8 cellular contexts compared by ENCODE assay signal in genomic region chr5:127492854-127493738, GRCh38. TPM values are rescaled to one million over a fixed set of nuclear protein-coding genes. Genes with fewer than 3 reads are reported as not detected.
A peak's percentile ranks its signal among the peaks of the same experiment; 100 is the strongest.
DNase-seq lines count a peak whose midpoint lies in the region; ATAC-seq and TF ChIP-seq lines count a peak whose summit lies in the region.

No MANE protein-coding gene starts in this region.

- H3K4me1 Mint-ChIP-seq in activated CD4-positive, alpha-beta T cell treated with anti-CD3 and anti-CD28 coated beads for 36 hours: no peaks in the 10 kb centered on the region
- H3K4me1 Mint-ChIP-seq in activated CD4-positive, alpha-beta T cell treated with anti-CD3 and anti-CD28 coated beads, Interleukin-2, amount 10 ng/mL, durations not matched to agents 24 days and 14 days: no peaks in the 10 kb centered on the region

- no peak overlapping the region for H2AFZ ChIP-seq in OCI-LY7 (ENCODE audit: low read length)

- no peaks in the 10 kb centered on the region for H3K36me3 Mint-ChIP-seq in activated CD4-positive, alpha-beta T cell treated with anti-CD3 and anti-CD28 coated beads for 36 hours (ENCODE audit: low read depth)
- no peaks in the 10 kb centered on the region for H3K36me3 Mint-ChIP-seq in activated CD4-positive, alpha-beta T cell treated with anti-CD3 and anti-CD28 coated beads, Interleukin-2, amount 10 ng/mL, durations not matched to agents 24 days and 14 days (ENCODE audit: low read depth)

- H3K27me3 Mint-ChIP-seq in activated CD4-positive, alpha-beta T cell treated with anti-CD3 and anti-CD28 coated beads for 36 hours: peaks cover 12% of the 10 kb centered on the region
- peaks cover 48% of the 10 kb centered on the region for H3K27me3 Mint-ChIP-seq in activated CD4-positive, alpha-beta T cell treated with anti-CD3 and anti-CD28 coated beads, Interleukin-2, amount 10 ng/mL, durations not matched to agents 24 days and 14 days

- H3K4me3 ChIP-seq in OCI-LY7 (ENCODE audit: low read depth, low read length, poor library complexity, severe bottlenecking) (no peak overlapping the region), coronary artery (no peak overlapping the region)

- H3K4me2 ChIP-seq in OCI-LY7 (ENCODE audit: low read length): no peak overlapping the region

- no peaks in the 10 kb centered on the region for H4K20me1 ChIP-seq in OCI-LY7 (ENCODE audit: insufficient read depth, low read length)

- no peaks in the 10 kb centered on the region for H3K79me2 ChIP-seq in OCI-LY7 (ENCODE audit: insufficient read depth, low read depth, low read length)

- no peak for DNase-seq in activated CD4-positive, alpha-beta T cell treated with anti-CD3 and anti-CD28 coated beads for 36 hours
- no peak for DNase-seq in activated CD4-positive, alpha-beta T cell treated with anti-CD3 and anti-CD28 coated beads, Interleukin-2, amount 10 ng/mL, durations not matched to agents 24 days and 14 days
- DNase-seq in HT-29 (ENCODE audit: low spot score): peak; percentile 83
- peak; percentile 53 for DNase-seq in OCI-LY7 (ENCODE audit: low spot score)
- DNase-seq in coronary artery (ENCODE audit: low spot score): no peak
- peak; percentile 70 for DNase-seq in myocyte (ENCODE audit: low read depth)
- DNase-seq in UCSD-AML1 (lab: John Stamatoyannopoulos, UW; ENCODE audit: unreplicated experiment): no peak

- no peaks in the 10 kb centered on the region for H3K9me3 Mint-ChIP-seq in activated CD4-positive, alpha-beta T cell treated with anti-CD3 and anti-CD28 coated beads for 36 hours (ENCODE audit: low read depth)
- no peaks in the 10 kb centered on the region for H3K9me3 Mint-ChIP-seq in activated CD4-positive, alpha-beta T cell treated with anti-CD3 and anti-CD28 coated beads, Interleukin-2, amount 10 ng/mL, durations not matched to agents 24 days and 14 days

- CTCF ChIA-PET in activated CD4-positive, alpha-beta T cell treated with anti-CD3 and anti-CD28 coated beads for 36 hours (lab: Charles Lee): interaction anchor here (0.6 to 4.0 kb wide), 26 partner anchors 9 to 1156 kb away, joined by 3 to 19 read pairs (median 4); no protein-coding TSS in a partner anchor
- CTCF ChIA-PET in OCI-LY7 (lab: Charles Lee; ENCODE audit: unreplicated experiment): interaction anchor here (0.5 kb wide), 1 partner anchor 574 kb away, joined by 3 read pairs; no protein-coding TSS in a partner anchor

- POLR2A ChIA-PET in activated CD4-positive, alpha-beta T cell treated with anti-CD3 and anti-CD28 coated beads for 36 hours (lab: Charles Lee): no interaction called here
- POLR2A ChIA-PET in OCI-LY7 (lab: Charles Lee): interaction anchor here (0.6 to 1.0 kb wide), 4 partner anchors 14 to 1512 kb away, joined by 3 read pairs; no protein-coding TSS in a partner anchor

- no peaks in the 10 kb centered on the region for H3K9me2 ChIP-seq in OCI-LY7 (ENCODE audit: insufficient read depth, low read length)

- peak; percentile 100 for TF ChIP-seq CTCF in OCI-LY7 (conservative IDR thresholded peaks at IDR 0.05; ENCODE audit: low read length)
- peak; percentile 41 for TF ChIP-seq CTCF in coronary artery (IDR thresholded peaks at IDR 0.05)

- no peaks in the 10 kb centered on the region for H3K4me1 ChIP-seq in OCI-LY7 (ENCODE audit: insufficient read depth, low read length, poor library complexity, severe bottlenecking)

- H3K9me3 ChIP-seq in OCI-LY7 (ENCODE audit: low read length): no peaks in the 10 kb centered on the region

- H3K4me3 Mint-ChIP-seq in activated CD4-positive, alpha-beta T cell treated with anti-CD3 and anti-CD28 coated beads for 36 hours: no peak overlapping the region
- H3K4me3 Mint-ChIP-seq in activated CD4-positive, alpha-beta T cell treated with anti-CD3 and anti-CD28 coated beads, Interleukin-2, amount 10 ng/mL, durations not matched to agents 24 days and 14 days: no peak overlapping the region

- no peak overlapping the region for H3K27ac ChIP-seq in OCI-LY7 (ENCODE audit: low read depth, low read length, poor library complexity, severe bottlenecking)
- H3K27ac ChIP-seq in coronary artery: no peak overlapping the region

- intact Hi-C loops in activated CD4-positive, alpha-beta T cell treated with anti-CD3 and anti-CD28 coated beads for 36 hours (cut with DNase I, micrococcal nuclease): loop anchor here (1.0 to 5.0 kb wide), 5 partner anchors 202 to 1156 kb away; partner anchors contain the start of gene MEGF10 (in 2 of the 2)
- intact Hi-C loops in activated CD4-positive, alpha-beta T cell treated with anti-CD3 and anti-CD28 coated beads, Interleukin-2, amount 10 ng/mL, durations not matched to agents 24 days and 14 days (cut with micrococcal nuclease): loop anchor here (1.0 to 10.0 kb wide), 3 partner anchors 178 to 948 kb away; no protein-coding TSS in a partner anchor
- intact Hi-C loops in OCI-LY7 (cut with micrococcal nuclease; ENCODE audit: unreplicated experiment): loop anchor here (1.0 to 10.0 kb wide), 4 partner anchors 178 to 1148 kb away; no protein-coding TSS in a partner anchor

- no TSS peak for BruUV-seq in OCI-LY7 (replicated peaks; lab: Mats Ljungman, UMichigan)

- H3K36me3 ChIP-seq in OCI-LY7 (ENCODE audit: insufficient read depth, low read length): no peaks in the 10 kb centered on the region

- no peak overlapping the region for H3K27ac Mint-ChIP-seq in activated CD4-positive, alpha-beta T cell treated with anti-CD3 and anti-CD28 coated beads for 36 hours
- no peak overlapping the region for H3K27ac Mint-ChIP-seq in activated CD4-positive, alpha-beta T cell treated with anti-CD3 and anti-CD28 coated beads, Interleukin-2, amount 10 ng/mL, durations not matched to agents 24 days and 14 days

- ATAC-seq in activated CD4-positive, alpha-beta T cell treated with anti-CD3 and anti-CD28 coated beads for 36 hours: peak; percentile 51
- ATAC-seq in GM21526 (IDR thresholded peaks at IDR 0.05; ENCODE audit: low FRiP score, unreplicated experiment): peak; percentile 85

RNA-seq across cellular contexts. Expression of gene PRRC1, which starts 24.3 kb away (rescaled TPM):
- total RNA-seq in activated CD4-positive, alpha-beta T cell treated with anti-CD3 and anti-CD28 coated beads for 36 hours: 10 to 100 TPM; 35.8 to 47.1 TPM
- total RNA-seq in activated CD4-positive, alpha-beta T cell treated with anti-CD3 and anti-CD28 coated beads, Interleukin-2, amount 10 ng/mL, durations not matched to agents 24 days and 14 days: 50.4 and 52.3 TPM in 2 replicates
- 26.6 and 30.6 TPM in 2 replicates for total RNA-seq in HT-29 (2014; rRNA removed; shearing (Covaris generic))
- 32.7 and 37.3 TPM in 2 replicates for total RNA-seq in OCI-LY7 (2014; rRNA removed; shearing (Covaris generic))
- total RNA-seq in OCI-LY7 (2022) (46.5 and 52.5 TPM in 2 replicates), myocyte (45.6 and 52.5 TPM in 2 replicates)
- polyA plus RNA-seq in myocyte (2012): 57.4 TPM

Comparison
In these comparisons a context has a peak if more than half of its experiments do, and no peak if none do; other contexts are left out.
1. DNase-seq: peak in HT-29 (single experiment), OCI-LY7 (single experiment) and myocyte (single experiment); none in activated CD4-positive, alpha-beta T cell treated with anti-CD3 and anti-CD28 coated beads for 36 hours (single experiment), activated CD4-positive, alpha-beta T cell treated with anti-CD3 and anti-CD28 coated beads, Interleukin-2, amount 10 ng/mL, durations not matched to agents 24 days and 14 days (single experiment), coronary artery (single experiment) and UCSD-AML1 (single experiment).